ENCODE assay signal across 21 cellular contexts in the genomic region with DNA sequence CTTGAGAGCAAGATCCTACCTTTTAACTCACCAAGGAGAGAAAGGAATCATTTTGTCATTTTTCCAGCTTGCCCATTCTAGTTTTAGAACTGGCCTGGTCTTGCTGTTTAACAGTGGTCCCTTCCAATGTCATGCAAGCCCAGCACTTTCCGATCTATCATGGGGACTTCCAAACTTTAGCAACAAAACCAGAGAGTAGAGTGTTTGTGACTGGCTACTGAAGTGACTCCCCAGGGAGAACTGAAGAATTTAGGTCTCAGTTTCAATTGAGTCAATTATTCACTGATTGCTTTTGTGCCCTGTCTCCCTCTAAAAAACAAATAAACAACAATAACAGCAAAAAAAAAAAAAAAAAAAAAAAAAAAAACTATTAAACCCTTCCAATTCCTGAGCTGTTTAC.
DNase-seq lines count a peak whose midpoint lies in the region; ATAC-seq and TF ChIP-seq lines count a peak whose summit lies in the region.
"Had no signal": no experiment of that assay in that cellular context is flagged by ENCODE, and none has a peak within 500 bp of the region (broad histone marks: within the 10 kb centered on the region; RNA-seq: fewer than 3 reads in every experiment).

No MANE protein-coding gene starts in this region.

- H3K36me3 Mint-ChIP-seq in H9 (ENCODE audit: insufficient read depth in 1 of 3, low read depth in 3 of 3) (peaks cover 6 to 24% (median 10%) of the 10 kb centered on the region in 3 experiments), neural progenitor cell (no peaks in the 10 kb centered on the region), nephron progenitor cell (ENCODE audit: low read depth) (peaks cover 4% of the 10 kb centered on the region)
- H3K36me3 Mint-ChIP-seq: CD4-positive, alpha-beta memory T cell had no signal

- H3K4me2 ChIP-seq in H9 (ENCODE audit: insufficient read depth, insufficient read length, low read length), result no peak overlapping the region
- no peak overlapping the region for H3K4me2 ChIP-seq in neural progenitor cell
- H3K4me2 ChIP-seq: BLaER1 had no signal

- H3K4me1 Mint-ChIP-seq in H9 (peaks cover 20 to 24% of the 10 kb centered on the region in 2 experiments), neural progenitor cell (no peaks in the 10 kb centered on the region), nephron progenitor cell (peaks cover 8% of the 10 kb centered on the region)
- H3K4me1 Mint-ChIP-seq: CD4-positive, alpha-beta memory T cell had no signal

- peak overlapping the region in 2 of 3 experiments; percentile 68 to 74; a peak in 3 of 7 replicates for H3K27ac Mint-ChIP-seq in H9
- no peak overlapping the region for H3K27ac Mint-ChIP-seq in neural progenitor cell
- H3K27ac Mint-ChIP-seq in nephron progenitor cell, result no peak overlapping the region
- H3K27ac Mint-ChIP-seq: CD4-positive, alpha-beta memory T cell; T-helper 2 cell treated with Interferon-gamma antibody and Interleukin-4, amounts not matched to agents 5 μg/mL and 100 μg/mL, for 36 hours had no signal

- H2BK15ac ChIP-seq in H9 (ENCODE audit: low read depth, low read length), result no peak overlapping the region

- H3K4me3 Mint-ChIP-seq in H9, result peak overlapping the region in 1 of 2 experiments; percentile 37; a peak in 1 of 5 replicates
- no peak overlapping the region for H3K4me3 Mint-ChIP-seq in neural progenitor cell
- H3K4me3 Mint-ChIP-seq in nephron progenitor cell, result no peak overlapping the region
- H3K4me3 Mint-ChIP-seq: CD4-positive, alpha-beta memory T cell; T-helper 2 cell treated with Interferon-gamma antibody and Interleukin-4, amounts not matched to agents 5 μg/mL and 100 μg/mL, for 36 hours had no signal

- no peaks in the 10 kb centered on the region for H3K79me2 ChIP-seq in H9 (ENCODE audit: insufficient read depth, low read length)
- H3K79me2 ChIP-seq in neural progenitor cell (ENCODE audit: low read depth), result no peaks in the 10 kb centered on the region

- H2AFZ ChIP-seq in H9 (ENCODE audit: low read length) (no peak overlapping the region), neural progenitor cell (replicated peaks) (peak overlapping the region; percentile 2)

- H3T11ph ChIP-seq in H9 (ENCODE audit: low read length), result no peak overlapping the region

- H3K27me3 ChIP-seq in H9 (ENCODE audit: insufficient read depth, low read length) (no peaks in the 10 kb centered on the region), neural progenitor cell (no peaks in the 10 kb centered on the region), tibial artery (no peaks in the 10 kb centered on the region)

- no peak overlapping the region for H2BK5ac ChIP-seq in H9 (ENCODE audit: insufficient read length, low read length)

- no peak for DNase-seq in H9
- DNase-seq in neural progenitor cell (ENCODE audit: low spot score), result no peak
- no peak for DNase-seq in tibial artery
- no peak for DNase-seq in nephron progenitor cell
- DNase-seq in NCI-H146 (lab: John Stamatoyannopoulos, UW), result no peak
- DNase-seq: CD4-positive, alpha-beta memory T cell; DMS153; GDM1; IMR-90; NCI-H1417 treated with DMSO at 0.1 percent for 48 hours; NCI-H2029 treated with DMSO at 0.1 percent for 48 hours; NCI-H2227 treated with DMSO at 0.1 percent for 48 hours; NCI-H510A treated with DMSO at 0.1 percent for 48 hours; NCI-H774; SHP77 had no signal

- no peak overlapping the region for H2BK20ac ChIP-seq in H9 (ENCODE audit: low read depth, low read length, poor library complexity, severe bottlenecking)

- no peak overlapping the region for H2BK120ac ChIP-seq in H9 (ENCODE audit: low read depth, low read length, poor library complexity, severe bottlenecking)

- H3K9me3 Mint-ChIP-seq in H9, result peaks cover 15 to 22% of the 10 kb centered on the region in 2 experiments
- no peaks in the 10 kb centered on the region for H3K9me3 Mint-ChIP-seq in neural progenitor cell
- peaks cover 1% of the 10 kb centered on the region for H3K9me3 Mint-ChIP-seq in nephron progenitor cell

- H3K14ac ChIP-seq in H9 (ENCODE audit: insufficient read depth, low read length), result no peak overlapping the region

- H3K23me2 ChIP-seq in H9 (ENCODE audit: insufficient read length, low read depth, low read length, poor library complexity, severe bottlenecking), result no peaks in the 10 kb centered on the region

- H3K4ac ChIP-seq in H9 (ENCODE audit: low read depth, low read length), result no peak overlapping the region

- no peak overlapping the region for H3K27ac ChIP-seq in H9 (ENCODE audit: insufficient read length, low read depth, low read length)
- no peak overlapping the region for H3K27ac ChIP-seq in neural progenitor cell
- H3K27ac ChIP-seq in tibial artery, result no peak overlapping the region
- H3K27ac ChIP-seq: BLaER1, HL-60, SK-N-MC had no signal

- H3K9me3 ChIP-seq in H9 (ENCODE audit: control insufficient read depth, low read depth, low read length) (peaks cover under 1% of the 10 kb centered on the region), neural progenitor cell (ENCODE audit: low read depth) (no peaks in the 10 kb centered on the region), tibial artery (peaks cover 0 to 5% (median 0%) of the 10 kb centered on the region in 3 donors)
- H3K9me3 ChIP-seq: BLaER1 had no signal

- no peak overlapping the region for H2AK5ac ChIP-seq in H9 (ENCODE audit: insufficient read length, low read length)

- ATAC-seq in GM18870 (IDR thresholded peaks at IDR 0.05; ENCODE audit: unreplicated experiment), result peak; percentile 64
- peak; percentile 70 for ATAC-seq in HG03175 (IDR thresholded peaks at IDR 0.05; ENCODE audit: unreplicated experiment)

- H3K36me3 ChIP-seq in neural progenitor cell (no peaks in the 10 kb centered on the region), tibial artery (no peaks in the 10 kb centered on the region)
- H3K36me3 ChIP-seq: BLaER1 had no signal

- no peak overlapping the region for H3K9ac ChIP-seq in H9 (ENCODE audit: extremely low read depth, insufficient read length, low read length)
- H3K9ac ChIP-seq in neural progenitor cell, result no peak overlapping the region
- H3K9ac ChIP-seq: BLaER1 had no signal

- intact Hi-C loops in tibial artery (cut with DNase I; ENCODE audit: low total_unique reads), result no loop called here

- H3K27me3 Mint-ChIP-seq in H9 (ENCODE audit: low read depth), result peaks cover 6% of the 10 kb centered on the region
- no peaks in the 10 kb centered on the region for H3K27me3 Mint-ChIP-seq in neural progenitor cell (ENCODE audit: insufficient read depth, low read depth)
- H3K27me3 Mint-ChIP-seq in nephron progenitor cell (ENCODE audit: low read depth, poor library complexity), result no peaks in the 10 kb centered on the region
- H3K27me3 Mint-ChIP-seq: CD4-positive, alpha-beta memory T cell had no signal

- H3K18ac ChIP-seq in H9 (ENCODE audit: insufficient read length, low read depth, low read length), result no peak overlapping the region

- no peak overlapping the region for H3K23ac ChIP-seq in H9 (ENCODE audit: insufficient read length, low read depth, low read length)

- no peaks in the 10 kb centered on the region for H3K79me1 ChIP-seq in H9 (ENCODE audit: insufficient read depth, low read depth, low read length, poor library complexity, severe bottlenecking)

- H3F3A ChIP-seq in neural progenitor cell (ENCODE audit: low read depth), result no peaks in the 10 kb centered on the region

- H4K5ac ChIP-seq in H9 (ENCODE audit: insufficient read length, low read depth, low read length), result no peak overlapping the region

- no peak overlapping the region for H2BK12ac ChIP-seq in H9 (ENCODE audit: insufficient read length, low read depth, low read length)

- no CpG with 5 or more reads among the region's 1 CpG for WGBS in H9 (ENCODE audit: extremely low coverage, insufficient read length, low lambda C conversion rate)

- H3K4me3 ChIP-seq in neural progenitor cell (no peak overlapping the region), tibial artery (no peak overlapping the region)
- H3K4me3 ChIP-seq: BLaER1, SK-N-MC had no signal

- H3K56ac ChIP-seq in H9 (ENCODE audit: insufficient read length, low read depth, low read length), result no peak overlapping the region

- no peak overlapping the region for H4K91ac ChIP-seq in H9 (ENCODE audit: insufficient read length, low read depth, low read length)

- no peak for TF ChIP-seq CTCF in H9 (conservative IDR thresholded peaks at IDR 0.05)
- TF ChIP-seq CTCF in neural progenitor cell (IDR thresholded peaks at IDR 0.05), result no peak
- no peak for TF ChIP-seq CTCF in tibial artery (IDR thresholded peaks at IDR 0.05)
- no peak for TF ChIP-seq CTCF in nephron progenitor cell (IDR thresholded peaks at IDR 0.05)

- no peak overlapping the region for H4K8ac ChIP-seq in H9 (replicated peaks; ENCODE audit: insufficient read length, low read depth, low read length)

- H4K20me1 ChIP-seq in H9 (ENCODE audit: control insufficient read depth, insufficient read depth, insufficient read length), result no peaks in the 10 kb centered on the region
- H4K20me1 ChIP-seq in neural progenitor cell (ENCODE audit: low read depth), result no peaks in the 10 kb centered on the region
- H4K20me1 ChIP-seq: BLaER1 had no signal

- H3K4me1 ChIP-seq in H9 (ENCODE audit: insufficient read depth, low read length), result peaks cover 2% of the 10 kb centered on the region; the same call in 1 of the 2 replicates
- no peaks in the 10 kb centered on the region for H3K4me1 ChIP-seq in neural progenitor cell
- H3K4me1 ChIP-seq in tibial artery, result no peaks in the 10 kb centered on the region
- H3K4me1 ChIP-seq: BLaER1 had no signal

Comparison
In these comparisons a context has a peak if more than half of its experiments do, and no peak if none do; other contexts are left out.
1. H3K27ac Mint-ChIP-seq: peak in H9 (2 of 3); none in neural progenitor cell (single experiment) and nephron progenitor cell (single experiment).